1 cellular context compared by ENCODE assay signal in the genomic region with DNA sequence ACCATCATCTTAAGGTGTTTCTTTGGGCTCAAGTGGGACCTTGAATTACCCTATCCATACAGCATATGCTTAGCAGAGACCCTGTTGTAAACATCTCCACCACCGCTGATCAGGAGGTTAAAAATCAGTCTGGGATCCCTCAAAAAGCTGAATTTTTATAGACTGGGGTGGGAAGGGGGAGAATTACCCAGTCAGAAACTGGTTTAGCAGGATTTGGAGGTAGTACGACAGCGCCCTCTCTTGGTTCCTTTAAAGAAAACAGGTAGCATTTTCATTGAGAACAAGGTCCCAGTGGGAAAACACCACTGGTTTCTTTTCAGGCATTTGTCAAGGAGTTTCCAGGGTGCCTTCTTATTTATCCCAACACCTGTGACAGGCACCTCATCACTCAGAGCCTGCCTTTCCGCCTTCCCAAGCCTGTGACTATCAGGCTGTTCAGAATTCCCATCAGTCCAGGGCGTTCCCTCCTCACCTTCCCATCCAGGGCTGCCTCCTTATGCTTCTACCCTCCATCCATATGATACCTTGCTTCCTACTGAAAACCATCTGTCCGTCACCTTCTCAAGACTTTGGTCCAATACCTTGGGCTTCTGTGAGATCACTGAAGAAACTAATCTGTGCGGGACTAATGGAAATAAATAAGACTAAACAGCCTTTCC.
TF ChIP-seq lines count a peak whose summit lies in the region.

No MANE protein-coding gene starts in this region.

TF ChIP-seq in GM12878, 131 proteins besides CTCF, POLR2A, EP300 and RAD21 (continued from another document):
- TF ChIP-seq, protein P1, sequence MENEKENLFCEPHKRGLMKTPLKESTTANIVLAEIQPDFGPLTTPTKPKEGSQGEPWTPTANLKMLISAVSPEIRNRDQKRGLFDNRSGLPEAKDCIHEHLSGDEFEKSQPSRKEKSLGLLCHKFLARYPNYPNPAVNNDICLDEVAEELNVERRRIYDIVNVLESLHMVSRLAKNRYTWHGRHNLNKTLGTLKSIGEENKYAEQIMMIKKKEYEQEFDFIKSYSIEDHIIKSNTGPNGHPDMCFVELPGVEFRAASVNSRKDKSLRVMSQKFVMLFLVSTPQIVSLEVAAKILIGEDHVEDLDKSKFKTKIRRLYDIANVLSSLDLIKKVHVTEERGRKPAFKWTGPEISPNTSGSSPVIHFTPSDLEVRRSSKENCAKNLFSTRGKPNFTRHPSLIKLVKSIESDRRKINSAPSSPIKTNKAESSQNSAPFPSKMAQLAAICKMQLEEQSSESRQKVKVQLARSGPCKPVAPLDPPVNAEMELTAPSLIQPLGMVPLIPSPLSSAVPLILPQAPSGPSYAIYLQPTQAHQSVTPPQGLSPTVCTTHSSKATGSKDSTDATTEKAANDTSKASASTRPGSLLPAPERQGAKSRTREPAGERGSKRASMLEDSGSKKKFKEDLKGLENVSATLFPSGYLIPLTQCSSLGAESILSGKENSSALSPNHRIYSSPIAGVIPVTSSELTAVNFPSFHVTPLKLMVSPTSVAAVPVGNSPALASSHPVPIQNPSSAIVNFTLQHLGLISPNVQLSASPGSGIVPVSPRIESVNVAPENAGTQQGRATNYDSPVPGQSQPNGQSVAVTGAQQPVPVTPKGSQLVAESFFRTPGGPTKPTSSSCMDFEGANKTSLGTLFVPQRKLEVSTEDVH (IDR thresholded peaks at IDR 0.05; ENCODE audit: low read depth, partially characterized antibody), result no peak
- TF ChIP-seq MEF2B (IDR thresholded peaks at IDR 0.05; ENCODE audit: partially characterized antibody, poor library complexity, severe bottlenecking) (no peak), IKZF2 (IDR thresholded peaks at IDR 0.05) (no peak), RB1 (IDR thresholded peaks at IDR 0.05; ENCODE audit: borderline replicate concordance) (no peak), BHLHE40 (IDR thresholded peaks at IDR 0.05; ENCODE audit: borderline replicate concordance in 1 of 2, low read depth in 2 of 2, low read length in 1 of 2) (no peak), SMC3 (IDR thresholded peaks at IDR 0.05; ENCODE audit: borderline replicate concordance, low read length) (no peak), BRCA1 (IDR thresholded peaks at IDR 0.05; ENCODE audit: low read depth, low read length) (no peak), FOXK2 (IDR thresholded peaks at IDR 0.05) (no peak), NBN (IDR thresholded peaks at IDR 0.05) (no peak), ZNF274 (IDR thresholded peaks at IDR 0.05; ENCODE audit: insufficient read depth, insufficient read length) (no peak), SPI1 (IDR thresholded peaks at IDR 0.05; ENCODE audit: borderline replicate concordance, insufficient read depth, low read depth, low read length) (no peak), ASH2L (IDR thresholded peaks at IDR 0.05; ENCODE audit: borderline replicate concordance, low read depth) (no peak)
- TF ChIP-seq, protein P2, sequence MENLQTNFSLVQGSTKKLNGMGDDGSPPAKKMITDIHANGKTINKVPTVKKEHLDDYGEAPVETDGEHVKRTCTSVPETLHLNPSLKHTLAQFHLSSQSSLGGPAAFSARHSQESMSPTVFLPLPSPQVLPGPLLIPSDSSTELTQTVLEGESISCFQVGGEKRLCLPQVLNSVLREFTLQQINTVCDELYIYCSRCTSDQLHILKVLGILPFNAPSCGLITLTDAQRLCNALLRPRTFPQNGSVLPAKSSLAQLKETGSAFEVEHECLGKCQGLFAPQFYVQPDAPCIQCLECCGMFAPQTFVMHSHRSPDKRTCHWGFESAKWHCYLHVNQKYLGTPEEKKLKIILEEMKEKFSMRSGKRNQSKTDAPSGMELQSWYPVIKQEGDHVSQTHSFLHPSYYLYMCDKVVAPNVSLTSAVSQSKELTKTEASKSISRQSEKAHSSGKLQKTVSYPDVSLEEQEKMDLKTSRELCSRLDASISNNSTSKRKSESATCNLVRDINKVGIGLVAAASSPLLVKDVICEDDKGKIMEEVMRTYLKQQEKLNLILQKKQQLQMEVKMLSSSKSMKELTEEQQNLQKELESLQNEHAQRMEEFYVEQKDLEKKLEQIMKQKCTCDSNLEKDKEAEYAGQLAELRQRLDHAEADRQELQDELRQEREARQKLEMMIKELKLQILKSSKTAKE (IDR thresholded peaks at IDR 0.05; ENCODE audit: low read depth, poor library complexity, severe bottlenecking), result no peak
